1 cellular context compared by ENCODE assay signal in the genomic region with DNA sequence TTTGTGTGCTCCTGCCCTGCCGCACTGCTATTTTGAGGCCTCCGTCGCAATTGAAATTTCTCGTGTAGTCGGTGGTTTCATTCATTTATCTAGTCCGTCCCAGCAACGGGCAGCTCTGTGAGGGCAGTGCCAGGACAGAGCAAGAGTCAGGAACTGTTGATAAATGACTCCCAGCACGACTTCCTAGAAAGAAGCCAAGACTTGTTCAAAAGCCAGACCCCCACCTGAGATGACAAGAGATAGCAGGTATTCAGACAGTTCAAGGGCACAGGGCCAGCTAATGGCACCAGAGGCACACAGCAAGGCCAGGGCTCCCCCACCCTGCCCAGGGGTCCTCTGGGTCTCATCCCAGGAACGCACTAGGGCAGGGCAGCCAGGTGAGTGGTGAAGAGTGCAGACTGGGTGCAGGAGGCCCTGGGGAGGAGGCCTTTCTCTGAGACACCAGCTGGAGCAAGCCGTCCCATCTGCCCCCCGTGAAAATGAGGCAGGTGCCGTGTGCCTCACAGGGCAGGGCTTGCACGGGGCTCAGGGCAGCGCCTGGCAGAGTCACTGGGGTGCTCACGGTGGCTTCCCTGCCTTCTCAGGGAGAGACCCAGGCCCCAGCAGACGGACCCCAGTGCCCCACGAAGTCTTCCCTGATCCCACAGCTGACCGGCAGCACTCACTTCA.
TF ChIP-seq lines count a peak whose summit lies in the region.

No MANE protein-coding gene starts in this region.

TF ChIP-seq in K562, 482 proteins besides CTCF, POLR2A, EP300 and RAD21:
- TF ChIP-seq TEAD2 (tag; IDR thresholded peaks at IDR 0.05) (no peak), BHLHE40 (IDR thresholded peaks at IDR 0.05; ENCODE audit: low read length) (0 out of 2 replicates have a peak, but pooled peaks have one; percentile 4)
